ENCODE assay signal across 8 cellular contexts in the genomic region with DNA sequence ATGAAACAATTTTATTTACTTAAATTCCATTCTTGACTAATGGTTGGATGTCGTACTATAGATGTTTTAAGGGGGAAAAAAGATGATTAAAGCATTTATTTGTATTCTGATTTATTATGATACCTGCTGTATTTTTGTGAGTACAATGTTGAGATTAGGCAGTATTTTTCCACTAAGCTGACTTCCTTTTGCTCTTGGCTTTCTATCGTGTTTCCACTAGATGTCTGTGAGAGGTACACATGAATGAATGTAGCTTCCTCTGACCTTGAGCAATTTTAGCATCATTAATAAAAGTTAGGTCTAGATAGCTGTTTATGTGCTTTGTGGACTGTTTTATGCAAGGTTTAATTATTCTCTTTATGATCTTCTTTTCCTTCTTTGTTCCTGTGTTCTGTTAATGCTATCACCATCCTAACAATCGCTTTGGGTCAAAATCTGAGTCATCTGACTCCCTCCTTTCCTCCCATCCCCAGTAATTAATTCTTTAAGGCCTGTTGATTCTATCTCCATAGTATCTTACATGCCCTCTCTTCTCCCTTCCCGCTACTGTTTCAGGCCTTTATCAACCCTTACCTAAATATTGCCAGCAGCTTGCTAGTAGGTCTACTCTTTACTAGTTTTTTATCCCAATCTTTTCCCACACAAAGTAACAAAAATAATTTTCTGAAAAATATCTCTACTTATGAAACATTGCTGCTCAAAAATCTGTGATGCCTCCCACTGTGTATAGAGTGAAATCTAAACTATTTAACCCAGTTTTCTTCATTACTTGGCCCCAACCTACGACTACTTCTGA.
DNase-seq lines count a peak whose midpoint lies in the region; ATAC-seq and TF ChIP-seq lines count a peak whose summit lies in the region.

No MANE protein-coding gene starts in this region.

- no peak overlapping the region for H2AFZ ChIP-seq in hepatocyte

- H3K79me2 ChIP-seq in hepatocyte, result no peaks in the 10 kb centered on the region

- H3K27ac Mint-ChIP-seq in activated T-helper 17 cell treated with anti-CD3 and anti-CD28 coated beads, Interleukin-2, amount 50 U/mL, for 72 hours, result peak overlapping the region; percentile 99

- H3K4me3 ChIP-seq in heart left ventricle (peak overlapping the region in 3 of 12 donors; percentile 1 to 12 (median 4)), hepatocyte (no peak overlapping the region), testis (no peak overlapping the region)

- no peaks in the 10 kb centered on the region for H3K9me3 Mint-ChIP-seq in activated T-helper 17 cell treated with anti-CD3 and anti-CD28 coated beads, Interleukin-2, amount 50 U/mL, for 72 hours

- no peaks in the 10 kb centered on the region for H3K27me3 ChIP-seq in heart left ventricle
- H3K27me3 ChIP-seq in hepatocyte, result no peaks in the 10 kb centered on the region
- no peaks in the 10 kb centered on the region for H3K27me3 ChIP-seq in testis

- H3K27me3 Mint-ChIP-seq in activated T-helper 17 cell treated with anti-CD3 and anti-CD28 coated beads, Interleukin-2, amount 50 U/mL, for 72 hours, result no peaks in the 10 kb centered on the region

- peaks cover 73% of the 10 kb centered on the region for H3K36me3 Mint-ChIP-seq in activated T-helper 17 cell treated with anti-CD3 and anti-CD28 coated beads, Interleukin-2, amount 50 U/mL, for 72 hours (ENCODE audit: low read depth)

- peaks cover 43% of the 10 kb centered on the region for H3K4me1 Mint-ChIP-seq in activated T-helper 17 cell treated with anti-CD3 and anti-CD28 coated beads, Interleukin-2, amount 50 U/mL, for 72 hours

- H4K20me1 ChIP-seq in hepatocyte (ENCODE audit: insufficient read depth, poor library complexity, severe bottlenecking), result no peaks in the 10 kb centered on the region

- DNase-seq in heart left ventricle (no peak), cardiac septum (ENCODE audit: low spot score) (no peak), hepatocyte (ENCODE audit: low spot score) (no peak), testis (no peak)
- no peak for DNase-seq in stimulated activated CD4-positive, alpha-beta T cell treated with anti-CD3 and anti-CD28 coated beads, Interleukin-15, amount 100 ng/mL, for 24 hours

- intact Hi-C loops in heart left ventricle (cut with DNase I) (loop anchor here in 1 of 10 donors (10.0 kb wide), 1 partner anchor 51 kb away; no protein-coding TSS in a partner anchor), cardiac septum (cut with DNase I) (no loop called here), testis (cut with DNase I; ENCODE audit: low total_unique reads) (no loop called here)

- no peaks in the 10 kb centered on the region for H3K9me2 ChIP-seq in hepatocyte (replicated peaks; ENCODE audit: insufficient read depth)

- H3K4me3 Mint-ChIP-seq in activated T-helper 17 cell treated with anti-CD3 and anti-CD28 coated beads, Interleukin-2, amount 50 U/mL, for 72 hours, result peak overlapping the region; percentile 85

- no peaks in the 10 kb centered on the region for H3K9me3 ChIP-seq in heart left ventricle
- no peaks in the 10 kb centered on the region for H3K9me3 ChIP-seq in hepatocyte (ENCODE audit: low read depth)
- no peaks in the 10 kb centered on the region for H3K9me3 ChIP-seq in testis

- H3K4me2 ChIP-seq in hepatocyte, result peak overlapping the region; percentile 40

- peak in 2 of 4 donors; percentile 11 to 37 for ATAC-seq in heart left ventricle
- ATAC-seq in activated T-helper 17 cell treated with anti-CD3 and anti-CD28 coated beads, Interleukin-2, amount 50 U/mL, for 72 hours (replicated peaks), result peak; percentile 13
- no peak for ATAC-seq in HG02981 (IDR thresholded peaks at IDR 0.05; ENCODE audit: unreplicated experiment)
- ATAC-seq in GM21447 (IDR thresholded peaks at IDR 0.05; ENCODE audit: unreplicated experiment), result no peak

- TF ChIP-seq CTCF in heart left ventricle (IDR thresholded peaks at IDR 0.05) (no peak), hepatocyte (IDR thresholded peaks at IDR 0.05; ENCODE audit: poor library complexity) (no peak), testis (IDR thresholded peaks at IDR 0.05) (no peak)

- TF ChIP-seq POLR2A in heart left ventricle (IDR thresholded peaks at IDR 0.05) (no peak), testis (IDR thresholded peaks at IDR 0.05) (no peak)

- WGBS in heart left ventricle, 4 donors, result 46 to 58% (median 52%) methylated on average over 5 of the region's 5 CpGs
- WGBS in hepatocyte (ENCODE audit: low lambda C conversion rate, missing lambda C conversion rate), result 50% methylated on average over 5 of the region's 5 CpGs
- WGBS in testis, 2 donors, result 42 to 45% methylated on average over 5 of the region's 5 CpGs

- peaks cover 5 to 60% (median 31%) of the 10 kb centered on the region in 12 donors for H3K4me1 ChIP-seq in heart left ventricle
- peaks cover 46% of the 10 kb centered on the region for H3K4me1 ChIP-seq in hepatocyte (ENCODE audit: insufficient read depth)
- H3K4me1 ChIP-seq in testis, result peaks cover 6% of the 10 kb centered on the region

- H3K27ac ChIP-seq in heart left ventricle (peak overlapping the region in 10 of 12 donors; percentile 24 to 97 (median 62)), hepatocyte (peak overlapping the region; percentile 91), testis (peak overlapping the region; percentile 56 to 85)

- H3K36me3 ChIP-seq in heart left ventricle (peaks cover 0 to 13% (median 3%) of the 10 kb centered on the region in 9 donors), hepatocyte (replicated peaks; ENCODE audit: insufficient read depth, low read depth) (no peaks in the 10 kb centered on the region), testis (ENCODE audit: low read depth, missing control alignments) (no peaks in the 10 kb centered on the region)
